Comparison of ENCODE assay signal across 10 cellular contexts in genomic region chrX:33211356-33212254, GRCh38. TPM values are rescaled to one million over a fixed set of nuclear protein-coding genes. Genes with fewer than 3 reads are reported as not detected.
DNase-seq lines count a peak whose midpoint lies in the region; ATAC-seq and TF ChIP-seq lines count a peak whose summit lies in the region.
"Had no signal": no experiment of that assay in that cellular context is flagged by ENCODE, and none has a peak within 500 bp of the region (broad histone marks: within the 10 kb centered on the region; RNA-seq: fewer than 3 reads in every experiment).

TSS of gene DMD (minus strand) at chrX:33211549. CDS start at chrX:33211312, 237 bp downstream.

- CTCF ChIA-PET in MCF 10A (lab: Yijun Ruan, JAX), result no interaction called here

- peak within 1 kb of the TSS; percentile 65 for H3K27ac ChIP-seq in rectal smooth muscle tissue (ENCODE audit: low read depth, low read length)

- ATAC-seq in HG03108 (IDR thresholded peaks at IDR 0.05; ENCODE audit: unreplicated experiment), result no peak

- intact Hi-C loops in MCF 10A (cut with micrococcal nuclease), result no loop called here

- POLR2A ChIA-PET in MCF 10A (lab: Yijun Ruan, JAX), result interaction anchor here (1.0 to 1.3 kb wide), 2 partner anchors 95 to 96 kb away, joined by 3 read pairs; no protein-coding TSS in a partner anchor

- H3K27me3 ChIP-seq in rectal smooth muscle tissue (ENCODE audit: control insufficient read depth, insufficient read depth, low read length), result no peaks in the 10 kb centered on the region

- H3K9me3 Mint-ChIP-seq in MCF 10A (ENCODE audit: unreplicated experiment), result no peaks in the 10 kb centered on the region

- peaks cover 2% of the 10 kb centered on the region for H3K4me1 ChIP-seq in rectal smooth muscle tissue (ENCODE audit: control insufficient read depth, insufficient read depth, low read length)

- peak within 1 kb of the TSS; percentile 82 for H3K27ac Mint-ChIP-seq in MCF 10A (ENCODE audit: low read depth, unreplicated experiment)

- H3K4me1 Mint-ChIP-seq in MCF 10A (ENCODE audit: insufficient read depth, unreplicated experiment), result no peaks in the 10 kb centered on the region

- peak within 1 kb of the TSS; percentile 1 for H3K4me3 ChIP-seq in rectal smooth muscle tissue (ENCODE audit: low read length)

- peak; percentile 52 for DNase-seq in ELF-1 (ENCODE audit: low read depth, low spot score)
- DNase-seq in MCF 10A (ENCODE audit: unreplicated experiment), result peak; percentile 59
- DNase-seq in islet precursor cell, result peak; percentile 89
- no peak for DNase-seq in NCI-H1105 treated with DMSO at 0.1 percent for 48 hours (lab: John Stamatoyannopoulos, UW)
- no peak for DNase-seq in activated naive CD4-positive, alpha-beta T cell (lab: John Stamatoyannopoulos, UW)
- no peak for DNase-seq in DMS153 (lab: John Stamatoyannopoulos, UW)
- DNase-seq: DND-41, NCI-H2227 treated with DMSO at 0.1 percent for 48 hours had no signal

- H3K9ac ChIP-seq in rectal smooth muscle tissue (ENCODE audit: low read length), result no peak within 1 kb of the TSS

- peaks cover 23% of the 10 kb centered on the region for H3K27me3 Mint-ChIP-seq in MCF 10A (ENCODE audit: insufficient read depth, unreplicated experiment)

- H3K36me3 ChIP-seq in rectal smooth muscle tissue (ENCODE audit: control insufficient read depth, insufficient read depth, low read length), result no peaks in the 10 kb centered on the region

- peak within 1 kb of the TSS; percentile 72 for H3K4me3 Mint-ChIP-seq in MCF 10A (ENCODE audit: unreplicated experiment)

- BruUV-seq in MCF 10A (replicated peaks; lab: Mats Ljungman, UMichigan), result no TSS peak

- H3K36me3 Mint-ChIP-seq in MCF 10A (ENCODE audit: insufficient read depth, unreplicated experiment), result no peaks in the 10 kb centered on the region

- no peak for TF ChIP-seq CTCF in MCF 10A (IDR thresholded peaks at IDR 0.05; ENCODE audit: unreplicated experiment)

RNA-seq across cellular contexts. Expression of gene DMD, which starts in this region (rescaled TPM):
- total RNA-seq in MCF 10A (2022), result 17.0 and 19.3 TPM in 2 replicates

Comparison
In these comparisons a context has a peak if more than half of its experiments do, and no peak if none do; other contexts are left out.
1. DNase-seq: peak in ELF-1 (single experiment), MCF 10A (single experiment) and islet precursor cell (single experiment); none in NCI-H1105 treated with DMSO at 0.1 percent for 48 hours (single experiment), activated naive CD4-positive, alpha-beta T cell (0 of 4) and DMS153 (single experiment).